Comparison of ENCODE assay signal across 4 cellular contexts in genomic region chr21:13893617-13894016, GRCh38.
A peak's percentile ranks its signal among the peaks of the same experiment; 100 is the strongest.
DNase-seq lines count a peak whose midpoint lies in the region; ATAC-seq and TF ChIP-seq lines count a peak whose summit lies in the region.
"Not testable (repeated sequence)": the region's sequence is repeated elsewhere in the genome, so short reads cannot be mapped to it uniquely, and the experiment has no call there.

No MANE protein-coding gene starts in this region.

- DNase-seq in DND-41 = peak; percentile 63
- DNase-seq in central memory CD8-positive, alpha-beta T cell (ENCODE audit: low spot score in 2 of 2); effector memory CD8-positive, alpha-beta T cell; natural killer cell: not testable (repeated sequence)

- not testable (repeated sequence) for H3K79me2 ChIP-seq in DND-41 (ENCODE audit: insufficient read depth, low read length)

- ATAC-seq in DND-41 (ENCODE audit: insufficient read depth, low read depth); central memory CD8-positive, alpha-beta T cell (replicated peaks; ENCODE audit: extremely low read depth, poor library complexity, severe bottlenecking); effector memory CD8-positive, alpha-beta T cell (replicated peaks); natural killer cell: not testable (repeated sequence)

- H3K9ac ChIP-seq in DND-41 (ENCODE audit: low read depth, low read length) = not testable (repeated sequence)

- peaks cover 14% of the 10 kb centered on the region; the same call in 1 of the 2 replicates for H3K4me1 ChIP-seq in DND-41 (ENCODE audit: insufficient read depth, low read length)

- not testable (repeated sequence) for H2AFZ ChIP-seq in DND-41 (ENCODE audit: low read depth, low read length)

- H3K27me3 Mint-ChIP-seq in central memory CD8-positive, alpha-beta T cell; effector memory CD8-positive, alpha-beta T cell; natural killer cell (ENCODE audit: low read depth in 2 of 2): not testable (repeated sequence)

- H3K4me3 Mint-ChIP-seq in central memory CD8-positive, alpha-beta T cell; natural killer cell: not testable (repeated sequence)
- H3K4me3 Mint-ChIP-seq in effector memory CD8-positive, alpha-beta T cell = peak overlapping the region; percentile 26 to 61

- H3K4me2 ChIP-seq in DND-41 (ENCODE audit: insufficient read depth, low read length) = not testable (repeated sequence)

- H3K36me3 Mint-ChIP-seq in central memory CD8-positive, alpha-beta T cell (ENCODE audit: insufficient read depth); effector memory CD8-positive, alpha-beta T cell (ENCODE audit: insufficient read depth); natural killer cell: not testable (repeated sequence)

- not testable (repeated sequence) for H3K9me3 ChIP-seq in DND-41 (ENCODE audit: insufficient read depth, low read length, severe bottlenecking)

- H3K4me3 ChIP-seq in DND-41 (ENCODE audit: low read depth in 1 of 2, low read length in 2 of 2) = not testable (repeated sequence)

- not testable (repeated sequence) for H3K27ac ChIP-seq in DND-41 (ENCODE audit: low read length)

- intact Hi-C loops in natural killer cell (cut with micrococcal nuclease) = not testable (repeated sequence)

- not testable (repeated sequence) for H3K27me3 ChIP-seq in DND-41 (ENCODE audit: insufficient read depth, low read length, poor library complexity)

- not testable (repeated sequence) for TF ChIP-seq CTCF in DND-41 (IDR thresholded peaks at IDR 0.05; ENCODE audit: borderline replicate concordance, extremely low read depth, low read length, poor library complexity, severe bottlenecking); natural killer cell (IDR thresholded peaks at IDR 0.05)

- H3K9me3 Mint-ChIP-seq in central memory CD8-positive, alpha-beta T cell; effector memory CD8-positive, alpha-beta T cell; natural killer cell: not testable (repeated sequence)

- H3K27ac Mint-ChIP-seq in central memory CD8-positive, alpha-beta T cell (ENCODE audit: low read depth) = peak overlapping the region; percentile 56
- H3K27ac Mint-ChIP-seq in effector memory CD8-positive, alpha-beta T cell = peak overlapping the region in 1 of 2 donors; percentile 71
- peak overlapping the region; percentile 15 to 27 for H3K27ac Mint-ChIP-seq in natural killer cell

- H3K4me1 Mint-ChIP-seq in central memory CD8-positive, alpha-beta T cell = peaks cover 34% of the 10 kb centered on the region
- H3K4me1 Mint-ChIP-seq in effector memory CD8-positive, alpha-beta T cell (ENCODE audit: low read depth in 2 of 2) = peaks cover 6 to 29% of the 10 kb centered on the region in 2 donors
- H3K4me1 Mint-ChIP-seq in natural killer cell = peaks cover 10 to 42% of the 10 kb centered on the region in 2 donors

- not testable (repeated sequence) for H3K36me3 ChIP-seq in DND-41 (ENCODE audit: insufficient read depth, low read length)

- H4K20me1 ChIP-seq in DND-41 (ENCODE audit: insufficient read depth, low read length) = not testable (repeated sequence)
